1 cellular context compared by ENCODE assay signal in the genomic region with DNA sequence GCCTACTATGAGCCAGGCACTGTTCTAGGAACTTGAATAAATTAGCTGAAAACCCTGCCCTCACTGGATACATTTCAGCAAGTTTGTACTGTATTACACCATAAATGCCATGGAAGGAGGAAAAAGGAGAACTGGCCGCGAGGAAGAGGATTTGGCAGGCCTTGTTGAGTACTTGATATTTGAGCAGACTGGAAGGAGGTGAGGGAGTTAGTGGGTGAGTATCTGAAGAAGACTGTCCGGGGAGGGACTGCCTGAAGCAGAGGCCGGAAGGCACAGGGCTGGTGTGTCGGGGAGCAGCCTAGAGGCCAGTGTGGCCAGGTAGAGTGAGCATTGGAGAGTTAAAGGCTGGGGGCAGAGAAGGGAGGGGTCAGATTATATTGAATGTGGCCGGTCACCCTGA.
TF ChIP-seq lines count a peak whose summit lies in the region.

No MANE protein-coding gene starts in this region.

TF ChIP-seq in K562, 482 proteins besides CTCF, POLR2A, EP300 and RAD21:
- TF ChIP-seq SRSF3 (IDR thresholded peaks at IDR 0.05; ENCODE audit: insufficient read depth, low read length) (no peak), CEBPG (CRISPR knock-in tag; IDR thresholded peaks at IDR 0.05) (peak; percentile 36; the same call in 1 of the 2 replicates), CEBPG (tag; conservative IDR thresholded peaks at IDR 0.05 in 1 of 2, IDR thresholded peaks at IDR 0.05 in 1 of 2) (no peak), ZKSCAN1 (IDR thresholded peaks at IDR 0.05; ENCODE audit: low read depth, low read length) (0 out of 2 replicates have a peak, but pooled peaks have one; percentile 16), RBM14 (IDR thresholded peaks at IDR 0.05; ENCODE audit: borderline replicate concordance, insufficient read depth, low read depth, low read length) (no peak), POLR2G (IDR thresholded peaks at IDR 0.05; ENCODE audit: low read depth, low read length) (no peak), SPI1 (IDR thresholded peaks at IDR 0.05; ENCODE audit: borderline replicate concordance, low read depth, low read length) (peak; percentile 42; the same call in 1 of the 2 replicates)
- TF ChIP-seq, protein P1, sequence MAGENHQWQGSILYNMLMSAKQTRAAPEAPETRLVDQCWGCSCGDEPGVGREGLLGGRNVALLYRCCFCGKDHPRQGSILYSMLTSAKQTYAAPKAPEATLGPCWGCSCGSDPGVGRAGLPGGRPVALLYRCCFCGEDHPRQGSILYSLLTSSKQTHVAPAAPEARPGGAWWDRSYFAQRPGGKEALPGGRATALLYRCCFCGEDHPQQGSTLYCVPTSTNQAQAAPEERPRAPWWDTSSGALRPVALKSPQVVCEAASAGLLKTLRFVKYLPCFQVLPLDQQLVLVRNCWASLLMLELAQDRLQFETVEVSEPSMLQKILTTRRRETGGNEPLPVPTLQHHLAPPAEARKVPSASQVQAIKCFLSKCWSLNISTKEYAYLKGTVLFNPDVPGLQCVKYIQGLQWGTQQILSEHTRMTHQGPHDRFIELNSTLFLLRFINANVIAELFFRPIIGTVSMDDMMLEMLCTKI (IDR thresholded peaks at IDR 0.05; ENCODE audit: partially characterized antibody), result no peak
- TF ChIP-seq, protein P2, sequence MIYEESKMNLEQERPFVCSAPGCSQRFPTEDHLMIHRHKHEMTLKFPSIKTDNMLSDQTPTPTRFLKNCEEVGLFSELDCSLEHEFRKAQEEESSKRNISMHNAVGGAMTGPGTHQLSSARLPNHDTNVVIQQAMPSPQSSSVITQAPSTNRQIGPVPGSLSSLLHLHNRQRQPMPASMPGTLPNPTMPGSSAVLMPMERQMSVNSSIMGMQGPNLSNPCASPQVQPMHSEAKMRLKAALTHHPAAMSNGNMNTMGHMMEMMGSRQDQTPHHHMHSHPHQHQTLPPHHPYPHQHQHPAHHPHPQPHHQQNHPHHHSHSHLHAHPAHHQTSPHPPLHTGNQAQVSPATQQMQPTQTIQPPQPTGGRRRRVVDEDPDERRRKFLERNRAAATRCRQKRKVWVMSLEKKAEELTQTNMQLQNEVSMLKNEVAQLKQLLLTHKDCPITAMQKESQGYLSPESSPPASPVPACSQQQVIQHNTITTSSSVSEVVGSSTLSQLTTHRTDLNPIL (CRISPR knock-in tag; IDR thresholded peaks at IDR 0.05), result no peak
- TF ChIP-seq, protein P3, sequence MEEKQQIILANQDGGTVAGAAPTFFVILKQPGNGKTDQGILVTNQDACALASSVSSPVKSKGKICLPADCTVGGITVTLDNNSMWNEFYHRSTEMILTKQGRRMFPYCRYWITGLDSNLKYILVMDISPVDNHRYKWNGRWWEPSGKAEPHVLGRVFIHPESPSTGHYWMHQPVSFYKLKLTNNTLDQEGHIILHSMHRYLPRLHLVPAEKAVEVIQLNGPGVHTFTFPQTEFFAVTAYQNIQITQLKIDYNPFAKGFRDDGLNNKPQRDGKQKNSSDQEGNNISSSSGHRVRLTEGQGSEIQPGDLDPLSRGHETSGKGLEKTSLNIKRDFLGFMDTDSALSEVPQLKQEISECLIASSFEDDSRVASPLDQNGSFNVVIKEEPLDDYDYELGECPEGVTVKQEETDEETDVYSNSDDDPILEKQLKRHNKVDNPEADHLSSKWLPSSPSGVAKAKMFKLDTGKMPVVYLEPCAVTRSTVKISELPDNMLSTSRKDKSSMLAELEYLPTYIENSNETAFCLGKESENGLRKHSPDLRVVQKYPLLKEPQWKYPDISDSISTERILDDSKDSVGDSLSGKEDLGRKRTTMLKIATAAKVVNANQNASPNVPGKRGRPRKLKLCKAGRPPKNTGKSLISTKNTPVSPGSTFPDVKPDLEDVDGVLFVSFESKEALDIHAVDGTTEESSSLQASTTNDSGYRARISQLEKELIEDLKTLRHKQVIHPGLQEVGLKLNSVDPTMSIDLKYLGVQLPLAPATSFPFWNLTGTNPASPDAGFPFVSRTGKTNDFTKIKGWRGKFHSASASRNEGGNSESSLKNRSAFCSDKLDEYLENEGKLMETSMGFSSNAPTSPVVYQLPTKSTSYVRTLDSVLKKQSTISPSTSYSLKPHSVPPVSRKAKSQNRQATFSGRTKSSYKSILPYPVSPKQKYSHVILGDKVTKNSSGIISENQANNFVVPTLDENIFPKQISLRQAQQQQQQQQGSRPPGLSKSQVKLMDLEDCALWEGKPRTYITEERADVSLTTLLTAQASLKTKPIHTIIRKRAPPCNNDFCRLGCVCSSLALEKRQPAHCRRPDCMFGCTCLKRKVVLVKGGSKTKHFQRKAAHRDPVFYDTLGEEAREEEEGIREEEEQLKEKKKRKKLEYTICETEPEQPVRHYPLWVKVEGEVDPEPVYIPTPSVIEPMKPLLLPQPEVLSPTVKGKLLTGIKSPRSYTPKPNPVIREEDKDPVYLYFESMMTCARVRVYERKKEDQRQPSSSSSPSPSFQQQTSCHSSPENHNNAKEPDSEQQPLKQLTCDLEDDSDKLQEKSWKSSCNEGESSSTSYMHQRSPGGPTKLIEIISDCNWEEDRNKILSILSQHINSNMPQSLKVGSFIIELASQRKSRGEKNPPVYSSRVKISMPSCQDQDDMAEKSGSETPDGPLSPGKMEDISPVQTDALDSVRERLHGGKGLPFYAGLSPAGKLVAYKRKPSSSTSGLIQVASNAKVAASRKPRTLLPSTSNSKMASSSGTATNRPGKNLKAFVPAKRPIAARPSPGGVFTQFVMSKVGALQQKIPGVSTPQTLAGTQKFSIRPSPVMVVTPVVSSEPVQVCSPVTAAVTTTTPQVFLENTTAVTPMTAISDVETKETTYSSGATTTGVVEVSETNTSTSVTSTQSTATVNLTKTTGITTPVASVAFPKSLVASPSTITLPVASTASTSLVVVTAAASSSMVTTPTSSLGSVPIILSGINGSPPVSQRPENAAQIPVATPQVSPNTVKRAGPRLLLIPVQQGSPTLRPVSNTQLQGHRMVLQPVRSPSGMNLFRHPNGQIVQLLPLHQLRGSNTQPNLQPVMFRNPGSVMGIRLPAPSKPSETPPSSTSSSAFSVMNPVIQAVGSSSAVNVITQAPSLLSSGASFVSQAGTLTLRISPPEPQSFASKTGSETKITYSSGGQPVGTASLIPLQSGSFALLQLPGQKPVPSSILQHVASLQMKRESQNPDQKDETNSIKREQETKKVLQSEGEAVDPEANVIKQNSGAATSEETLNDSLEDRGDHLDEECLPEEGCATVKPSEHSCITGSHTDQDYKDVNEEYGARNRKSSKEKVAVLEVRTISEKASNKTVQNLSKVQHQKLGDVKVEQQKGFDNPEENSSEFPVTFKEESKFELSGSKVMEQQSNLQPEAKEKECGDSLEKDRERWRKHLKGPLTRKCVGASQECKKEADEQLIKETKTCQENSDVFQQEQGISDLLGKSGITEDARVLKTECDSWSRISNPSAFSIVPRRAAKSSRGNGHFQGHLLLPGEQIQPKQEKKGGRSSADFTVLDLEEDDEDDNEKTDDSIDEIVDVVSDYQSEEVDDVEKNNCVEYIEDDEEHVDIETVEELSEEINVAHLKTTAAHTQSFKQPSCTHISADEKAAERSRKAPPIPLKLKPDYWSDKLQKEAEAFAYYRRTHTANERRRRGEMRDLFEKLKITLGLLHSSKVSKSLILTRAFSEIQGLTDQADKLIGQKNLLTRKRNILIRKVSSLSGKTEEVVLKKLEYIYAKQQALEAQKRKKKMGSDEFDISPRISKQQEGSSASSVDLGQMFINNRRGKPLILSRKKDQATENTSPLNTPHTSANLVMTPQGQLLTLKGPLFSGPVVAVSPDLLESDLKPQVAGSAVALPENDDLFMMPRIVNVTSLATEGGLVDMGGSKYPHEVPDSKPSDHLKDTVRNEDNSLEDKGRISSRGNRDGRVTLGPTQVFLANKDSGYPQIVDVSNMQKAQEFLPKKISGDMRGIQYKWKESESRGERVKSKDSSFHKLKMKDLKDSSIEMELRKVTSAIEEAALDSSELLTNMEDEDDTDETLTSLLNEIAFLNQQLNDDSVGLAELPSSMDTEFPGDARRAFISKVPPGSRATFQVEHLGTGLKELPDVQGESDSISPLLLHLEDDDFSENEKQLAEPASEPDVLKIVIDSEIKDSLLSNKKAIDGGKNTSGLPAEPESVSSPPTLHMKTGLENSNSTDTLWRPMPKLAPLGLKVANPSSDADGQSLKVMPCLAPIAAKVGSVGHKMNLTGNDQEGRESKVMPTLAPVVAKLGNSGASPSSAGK (IDR thresholded peaks at IDR 0.05), result no peak
- TF ChIP-seq, protein P4, sequence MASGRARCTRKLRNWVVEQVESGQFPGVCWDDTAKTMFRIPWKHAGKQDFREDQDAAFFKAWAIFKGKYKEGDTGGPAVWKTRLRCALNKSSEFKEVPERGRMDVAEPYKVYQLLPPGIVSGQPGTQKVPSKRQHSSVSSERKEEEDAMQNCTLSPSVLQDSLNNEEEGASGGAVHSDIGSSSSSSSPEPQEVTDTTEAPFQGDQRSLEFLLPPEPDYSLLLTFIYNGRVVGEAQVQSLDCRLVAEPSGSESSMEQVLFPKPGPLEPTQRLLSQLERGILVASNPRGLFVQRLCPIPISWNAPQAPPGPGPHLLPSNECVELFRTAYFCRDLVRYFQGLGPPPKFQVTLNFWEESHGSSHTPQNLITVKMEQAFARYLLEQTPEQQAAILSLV (tag; IDR thresholded peaks at IDR 0.05), result no peak
- TF ChIP-seq, protein P5, sequence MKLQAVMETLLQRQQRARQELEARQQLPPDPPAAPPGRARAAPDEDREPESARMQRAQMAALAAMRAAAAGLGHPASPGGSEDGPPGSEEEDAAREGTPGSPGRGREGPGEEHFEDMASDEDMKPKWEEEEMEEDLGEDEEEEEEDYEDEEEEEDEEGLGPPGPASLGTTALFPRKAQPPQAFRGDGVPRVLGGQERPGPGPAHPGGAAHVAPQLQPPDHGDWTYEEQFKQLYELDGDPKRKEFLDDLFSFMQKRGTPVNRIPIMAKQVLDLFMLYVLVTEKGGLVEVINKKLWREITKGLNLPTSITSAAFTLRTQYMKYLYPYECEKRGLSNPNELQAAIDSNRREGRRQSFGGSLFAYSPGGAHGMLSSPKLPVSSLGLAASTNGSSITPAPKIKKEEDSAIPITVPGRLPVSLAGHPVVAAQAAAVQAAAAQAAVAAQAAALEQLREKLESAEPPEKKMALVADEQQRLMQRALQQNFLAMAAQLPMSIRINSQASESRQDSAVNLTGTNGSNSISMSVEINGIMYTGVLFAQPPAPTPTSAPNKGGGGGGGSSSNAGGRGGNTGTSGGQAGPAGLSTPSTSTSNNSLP (IDR thresholded peaks at IDR 0.05; ENCODE audit: borderline replicate concordance, low read depth, low read length), result no peak
- TF ChIP-seq, protein P6, sequence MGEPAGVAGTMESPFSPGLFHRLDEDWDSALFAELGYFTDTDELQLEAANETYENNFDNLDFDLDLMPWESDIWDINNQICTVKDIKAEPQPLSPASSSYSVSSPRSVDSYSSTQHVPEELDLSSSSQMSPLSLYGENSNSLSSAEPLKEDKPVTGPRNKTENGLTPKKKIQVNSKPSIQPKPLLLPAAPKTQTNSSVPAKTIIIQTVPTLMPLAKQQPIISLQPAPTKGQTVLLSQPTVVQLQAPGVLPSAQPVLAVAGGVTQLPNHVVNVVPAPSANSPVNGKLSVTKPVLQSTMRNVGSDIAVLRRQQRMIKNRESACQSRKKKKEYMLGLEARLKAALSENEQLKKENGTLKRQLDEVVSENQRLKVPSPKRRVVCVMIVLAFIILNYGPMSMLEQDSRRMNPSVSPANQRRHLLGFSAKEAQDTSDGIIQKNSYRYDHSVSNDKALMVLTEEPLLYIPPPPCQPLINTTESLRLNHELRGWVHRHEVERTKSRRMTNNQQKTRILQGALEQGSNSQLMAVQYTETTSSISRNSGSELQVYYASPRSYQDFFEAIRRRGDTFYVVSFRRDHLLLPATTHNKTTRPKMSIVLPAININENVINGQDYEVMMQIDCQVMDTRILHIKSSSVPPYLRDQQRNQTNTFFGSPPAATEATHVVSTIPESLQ (CRISPR knock-in tag; IDR thresholded peaks at IDR 0.05), result no peak
- TF ChIP-seq, protein P7, sequence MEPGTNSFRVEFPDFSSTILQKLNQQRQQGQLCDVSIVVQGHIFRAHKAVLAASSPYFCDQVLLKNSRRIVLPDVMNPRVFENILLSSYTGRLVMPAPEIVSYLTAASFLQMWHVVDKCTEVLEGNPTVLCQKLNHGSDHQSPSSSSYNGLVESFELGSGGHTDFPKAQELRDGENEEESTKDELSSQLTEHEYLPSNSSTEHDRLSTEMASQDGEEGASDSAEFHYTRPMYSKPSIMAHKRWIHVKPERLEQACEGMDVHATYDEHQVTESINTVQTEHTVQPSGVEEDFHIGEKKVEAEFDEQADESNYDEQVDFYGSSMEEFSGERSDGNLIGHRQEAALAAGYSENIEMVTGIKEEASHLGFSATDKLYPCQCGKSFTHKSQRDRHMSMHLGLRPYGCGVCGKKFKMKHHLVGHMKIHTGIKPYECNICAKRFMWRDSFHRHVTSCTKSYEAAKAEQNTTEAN (CRISPR knock-in tag; IDR thresholded peaks at IDR 0.05), result no peak
